1 cellular context compared by ENCODE assay signal in genomic region chr1:54987830-54988705, GRCh38.
TF ChIP-seq lines count a peak whose summit lies in the region.

No MANE protein-coding gene starts in this region.

TF ChIP-seq in GM12891, 5 proteins besides CTCF, POLR2A, EP300 and RAD21:
- TF ChIP-seq POU2F2 (IDR thresholded peaks at IDR 0.05; ENCODE audit: low read depth, low read length) (no peak), POLR2AphosphoS5 (IDR thresholded peaks at IDR 0.05; ENCODE audit: low read depth, low read length) (no peak), SPI1 (IDR thresholded peaks at IDR 0.05; ENCODE audit: low read depth, low read length) (no peak), PAX5 (IDR thresholded peaks at IDR 0.05; ENCODE audit: insufficient read depth, low read length, severe bottlenecking) (no peak), TAF1 (IDR thresholded peaks at IDR 0.05; ENCODE audit: low read depth, low read length) (no peak)
TF ChIP-seq in GM12891: peak in this region for 0.
